Comparison of ENCODE assay signal across 1 cellular context in the genomic region with DNA sequence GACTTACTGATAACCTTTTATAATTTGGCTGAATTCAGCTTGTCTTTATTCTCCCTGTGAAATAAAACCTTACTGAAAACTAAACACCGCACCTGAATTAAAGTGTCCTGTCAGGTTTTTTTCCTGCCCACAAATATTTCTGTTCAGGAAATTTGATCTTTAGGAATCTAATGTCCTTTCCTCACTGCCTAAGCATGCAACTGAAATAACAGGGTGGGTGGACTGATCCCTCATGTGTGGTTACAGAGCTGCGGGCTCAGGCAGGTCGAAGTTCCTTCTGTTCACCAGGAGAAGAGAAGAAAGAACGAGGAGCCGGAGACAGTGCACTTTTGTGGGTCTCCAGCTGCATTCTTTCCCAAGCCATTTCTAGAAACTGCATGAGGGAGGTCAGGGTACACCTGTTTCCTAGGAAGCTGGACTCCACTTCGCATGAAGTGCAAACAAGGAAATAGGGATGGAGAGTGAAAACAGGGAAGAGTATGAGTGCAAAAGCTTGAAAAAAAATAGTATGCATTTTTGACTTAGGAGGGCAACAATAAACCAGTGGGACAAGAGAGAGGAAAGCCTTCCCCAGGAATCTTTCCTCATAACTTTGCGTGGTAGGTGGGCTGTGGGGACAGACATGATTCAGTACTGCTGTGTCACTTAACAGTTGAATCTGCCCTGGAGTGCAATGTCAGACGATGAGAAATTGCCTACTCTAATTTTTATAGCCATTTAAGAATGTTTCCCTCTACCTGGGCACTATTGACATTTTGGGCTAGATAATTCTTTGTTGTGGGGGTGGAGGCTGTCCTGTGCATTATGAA.
TF ChIP-seq lines count a peak whose summit lies in the region.

No MANE protein-coding gene starts in this region.

TF ChIP-seq in Ishikawa, 13 proteins besides CTCF, POLR2A, EP300 and RAD21 (continued from another document):
- TF ChIP-seq REST (IDR thresholded peaks at IDR 0.05; ENCODE audit: low read depth) (no peak), EGR1 (IDR thresholded peaks at IDR 0.05) (no peak)
